Comparison of ENCODE assay signal across 4 cellular contexts in genomic region chr1:16559688-16560087, GRCh38. TPM values are rescaled to one million over a fixed set of nuclear protein-coding genes. Genes with fewer than 3 reads are reported as not detected.
"Had no signal": no experiment of that assay in that cellular context is flagged by ENCODE, and none has a peak within 500 bp of the region (broad histone marks: within the 10 kb centered on the region; RNA-seq: fewer than 3 reads in every experiment).

No MANE protein-coding gene starts in this region.

RNA-seq across cellular contexts. Expression of gene RNU1-1, which starts 45.6 kb away (rescaled TPM):
- polyA plus RNA-seq: adipose tissue, adrenal gland, aorta, cardiac muscle cell had no signal
